Comparison of ENCODE assay signal across 22 cellular contexts in the genomic region with DNA sequence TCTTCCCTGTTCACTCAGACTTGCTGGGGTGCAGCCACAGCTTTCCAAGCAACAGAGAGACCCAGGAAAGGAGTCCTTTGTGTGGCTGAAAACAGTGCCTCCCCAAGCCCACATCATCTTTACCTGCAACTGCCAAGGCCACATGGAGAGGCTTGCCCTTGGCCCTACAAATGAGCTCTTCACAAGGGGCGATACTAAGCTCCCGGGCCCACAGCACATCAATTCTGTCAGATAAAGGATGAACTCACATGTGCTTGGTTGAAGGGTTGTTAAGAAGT.
"Had no signal": no experiment of that assay in that cellular context is flagged by ENCODE, and none has a peak within 500 bp of the region (broad histone marks: within the 10 kb centered on the region; RNA-seq: fewer than 3 reads in every experiment).

No MANE protein-coding gene starts in this region.

- H3K4me1 ChIP-seq: colonic mucosa, esophagus squamous epithelium, foreskin keratinocyte, gastrocnemius medialis, gastroesophageal sphincter, heart left ventricle, heart right ventricle had no signal

- H3K9me3 ChIP-seq: colonic mucosa, esophagus squamous epithelium, gastrocnemius medialis, gastroesophageal sphincter, heart left ventricle, heart right ventricle had no signal

- H3K27me3 Mint-ChIP-seq: dendritic cell treated with granulocyte-macrophage colony-stimulating factor and Interleukin-4, amounts not matched to agents 40 ng/mL and 50 ng/mL, for 4 days had no signal

- H3K27ac Mint-ChIP-seq: dendritic cell treated with granulocyte-macrophage colony-stimulating factor and Interleukin-4, amounts not matched to agents 40 ng/mL and 50 ng/mL, for 4 days; endodermal cell had no signal

- H3K9me3 Mint-ChIP-seq: dendritic cell treated with granulocyte-macrophage colony-stimulating factor and Interleukin-4, amounts not matched to agents 40 ng/mL and 50 ng/mL, for 4 days; effector memory CD8-positive, alpha-beta T cell had no signal

- H3K27ac ChIP-seq: colonic mucosa, coronary artery, dorsolateral prefrontal cortex, epithelial cell of prostate, esophagus squamous epithelium, foreskin keratinocyte, gastrocnemius medialis, gastroesophageal sphincter, heart left ventricle, heart right ventricle had no signal

- H3K36me3 ChIP-seq: colonic mucosa, esophagus squamous epithelium, gastrocnemius medialis, gastroesophageal sphincter, heart left ventricle, heart right ventricle had no signal

- H3K27me3 ChIP-seq: colonic mucosa, dorsolateral prefrontal cortex, esophagus squamous epithelium, gastrocnemius medialis, gastroesophageal sphincter, heart left ventricle, heart right ventricle had no signal

- H3K4me3 Mint-ChIP-seq: dendritic cell treated with granulocyte-macrophage colony-stimulating factor and Interleukin-4, amounts not matched to agents 40 ng/mL and 50 ng/mL, for 4 days; effector memory CD8-positive, alpha-beta T cell; endodermal cell had no signal

- H3K4me3 ChIP-seq: colonic mucosa, coronary artery, dorsolateral prefrontal cortex, esophagus squamous epithelium, gastrocnemius medialis, gastroesophageal sphincter, heart left ventricle, heart right ventricle had no signal

- ATAC-seq: effector memory CD8-positive, alpha-beta T cell; esophagus mucosa; foreskin keratinocyte; gastrocnemius medialis; gastroesophageal sphincter; heart left ventricle; heart right ventricle had no signal

- DNase-seq: colonic mucosa; cortex of kidney; dorsolateral prefrontal cortex; effector CD4-positive, alpha-beta T cell; effector CD8-positive, alpha-beta T cell; effector memory CD4-positive, alpha-beta T cell; effector memory CD8-positive, alpha-beta T cell; endodermal cell; erythroblast; esophagus squamous epithelium; foreskin fibroblast; foreskin keratinocyte; foreskin melanocyte; gastrocnemius medialis; glutamatergic neuron; heart left ventricle; heart right ventricle had no signal
